ENCODE assay signal across 9 cellular contexts in genomic region chr4:2353222-2354107, GRCh38.
DNase-seq lines count a peak whose midpoint lies in the region; ATAC-seq and TF ChIP-seq lines count a peak whose summit lies in the region.
"Had no signal": no experiment of that assay in that cellular context is flagged by ENCODE, and none has a peak within 500 bp of the region (broad histone marks: within the 10 kb centered on the region; RNA-seq: fewer than 3 reads in every experiment).

No MANE protein-coding gene starts in this region.

- intact Hi-C loops in cardiac septum (cut with DNase I) = loop anchor here (5.0 kb wide), 2 partner anchors 59 to 86 kb away; no protein-coding TSS in a partner anchor
- intact Hi-C loops in posterior vena cava (cut with DNase I) = no loop called here
- intact Hi-C loops in CD8-positive, alpha-beta T cell (cut with DNase I, micrococcal nuclease) = loop anchor here (1.0 to 5.0 kb wide), 4 partner anchors 71 to 133 kb away; partner anchors contain the start of genes HAUS3 (in 1 of the 2) and POLN (in 1 of the 2)

- H3K9me3 ChIP-seq in CD8-positive, alpha-beta T cell (ENCODE audit: low read length) = no peaks in the 10 kb centered on the region

- POLR2A ChIA-PET in CD8-positive, alpha-beta T cell (lab: Charles Lee) = interaction anchor here (0.6 to 2.8 kb wide), 4 partner anchors 71 to 126 kb away, joined by 3 to 11 read pairs (median 4); partner anchors contain the start of gene MXD4

- no peak overlapping the region for H3K27ac ChIP-seq in CD8-positive, alpha-beta T cell (ENCODE audit: low read depth, low read length)

- peaks cover 15% of the 10 kb centered on the region for H3K4me1 ChIP-seq in CD8-positive, alpha-beta T cell (ENCODE audit: insufficient read depth, low read length)

- H3K27me3 ChIP-seq in CD8-positive, alpha-beta T cell (ENCODE audit: insufficient read depth, low read length) = no peaks in the 10 kb centered on the region

- no peaks in the 10 kb centered on the region for H3K9me3 Mint-ChIP-seq in CD8-positive, alpha-beta T cell
- H3K9me3 Mint-ChIP-seq: activated CD8-positive, alpha-beta T cell treated with anti-CD3 and anti-CD28 coated beads for 36 hours had no signal

- peaks cover 2% of the 10 kb centered on the region for H3K36me3 Mint-ChIP-seq in CD8-positive, alpha-beta T cell

- CTCF ChIA-PET in CD8-positive, alpha-beta T cell (lab: Charles Lee) = interaction anchor here (0.8 to 6.6 kb wide), 17 partner anchors 10 to 134 kb away, joined by 3 to 77 read pairs (median 4); partner anchors contain the start of genes HAUS3, MXD4 and POLN

- H3K4me1 Mint-ChIP-seq in CD8-positive, alpha-beta T cell (ENCODE audit: low read depth) = peaks cover 9% of the 10 kb centered on the region

- H3K4me3 ChIP-seq in CD8-positive, alpha-beta T cell (ENCODE audit: low read depth, low read length) = no peak overlapping the region

- no peaks in the 10 kb centered on the region for H3K36me3 ChIP-seq in CD8-positive, alpha-beta T cell (ENCODE audit: insufficient read depth, low read length)

- no peak overlapping the region for H3K27ac Mint-ChIP-seq in CD8-positive, alpha-beta T cell
- H3K27ac Mint-ChIP-seq: activated CD8-positive, alpha-beta T cell treated with anti-CD3 and anti-CD28 coated beads for 36 hours had no signal

- ATAC-seq in CD8-positive, alpha-beta T cell = no peak
- no peak for ATAC-seq in HG02642 (IDR thresholded peaks at IDR 0.05; ENCODE audit: poor library complexity, unreplicated experiment)

- DNase-seq in D341Med (ENCODE audit: low spot score) (peak; percentile 48), NCI-H82 (lab: John Stamatoyannopoulos, UW) (peak; percentile 67), cardiac septum (ENCODE audit: low spot score) (peak; percentile 71), posterior vena cava (ENCODE audit: low spot score) (peak; percentile 75), NCI-H2227 (lab: John Stamatoyannopoulos, UW; ENCODE audit: unreplicated experiment) (no peak)
- no peak for DNase-seq in CD8-positive, alpha-beta T cell
- no peak for DNase-seq in activated T-cell treated with anti-CD3 and anti-CD28 coated beads, Interleukin-2, amount 50 U/mL, for 1 hour

- no peaks in the 10 kb centered on the region for H3K27me3 Mint-ChIP-seq in CD8-positive, alpha-beta T cell (ENCODE audit: low read depth)
- H3K27me3 Mint-ChIP-seq: activated CD8-positive, alpha-beta T cell treated with anti-CD3 and anti-CD28 coated beads for 36 hours had no signal

- H3K4me3 Mint-ChIP-seq in CD8-positive, alpha-beta T cell = no peak overlapping the region
- H3K4me3 Mint-ChIP-seq: activated CD8-positive, alpha-beta T cell treated with anti-CD3 and anti-CD28 coated beads for 36 hours had no signal

- TF ChIP-seq CTCF in CD8-positive, alpha-beta T cell (IDR thresholded peaks at IDR 0.05) = no peak

Comparison
In these comparisons a context has a peak if more than half of its experiments do, and no peak if none do; other contexts are left out.
1. DNase-seq: peak in D341Med (single experiment), NCI-H82 (single experiment), cardiac septum (single experiment) and posterior vena cava (single experiment); none in NCI-H2227 (single experiment), CD8-positive, alpha-beta T cell (0 of 7) and activated T-cell treated with anti-CD3 and anti-CD28 coated beads, Interleukin-2, amount 50 U/mL, for 1 hour (single experiment).
2. intact Hi-C loops: an anchor here in cardiac septum (5.0 kb wide) and CD8-positive, alpha-beta T cell (1.0 to 5.0 kb wide); none called in posterior vena cava.